In the genomic region with DNA sequence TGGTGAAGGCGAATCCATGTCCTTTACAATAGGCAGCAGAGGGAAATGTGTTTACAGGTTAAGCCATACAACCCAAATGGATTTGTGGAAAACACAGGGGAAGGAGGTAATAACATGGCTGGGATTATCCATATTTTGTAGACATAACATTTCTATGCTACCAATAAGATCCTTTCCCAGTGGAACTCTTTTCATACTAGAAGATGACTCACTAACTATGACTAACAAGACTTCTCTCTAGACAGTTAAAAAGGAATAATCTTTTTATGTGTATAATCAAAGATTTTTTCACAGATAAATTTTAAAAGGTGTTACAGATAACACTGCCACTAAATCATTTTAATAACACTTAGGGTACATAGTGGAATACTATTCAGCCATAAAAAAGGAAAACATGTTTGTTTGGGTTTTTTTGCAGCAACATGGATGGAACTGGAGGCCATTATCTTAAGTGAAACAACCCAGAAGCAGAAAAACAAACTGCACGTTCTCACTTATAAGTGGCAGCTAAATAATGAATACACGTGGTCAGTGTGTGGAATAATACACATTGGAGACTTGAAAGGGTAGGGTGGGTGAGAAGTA, we compare ENCODE assay signal across 2 cellular contexts.
TF ChIP-seq lines count a peak whose summit lies in the region.

No MANE protein-coding gene starts in this region.

TF ChIP-seq in IMR-90, 13 proteins besides CTCF, POLR2A, EP300 and RAD21:
- no peak for TF ChIP-seq CHD1 (IDR thresholded peaks at IDR 0.05; ENCODE audit: low read depth, low read length)
- 0 out of 2 replicates have a peak, but pooled peaks have one; percentile 35 for TF ChIP-seq FOS (IDR thresholded peaks at IDR 0.05; ENCODE audit: low read depth, low read length)
TF ChIP-seq in IMR-90: peak in this region for 1.

TF ChIP-seq in HepG2, 621 proteins besides CTCF, POLR2A, EP300 and RAD21:
- TF ChIP-seq, protein P1, sequence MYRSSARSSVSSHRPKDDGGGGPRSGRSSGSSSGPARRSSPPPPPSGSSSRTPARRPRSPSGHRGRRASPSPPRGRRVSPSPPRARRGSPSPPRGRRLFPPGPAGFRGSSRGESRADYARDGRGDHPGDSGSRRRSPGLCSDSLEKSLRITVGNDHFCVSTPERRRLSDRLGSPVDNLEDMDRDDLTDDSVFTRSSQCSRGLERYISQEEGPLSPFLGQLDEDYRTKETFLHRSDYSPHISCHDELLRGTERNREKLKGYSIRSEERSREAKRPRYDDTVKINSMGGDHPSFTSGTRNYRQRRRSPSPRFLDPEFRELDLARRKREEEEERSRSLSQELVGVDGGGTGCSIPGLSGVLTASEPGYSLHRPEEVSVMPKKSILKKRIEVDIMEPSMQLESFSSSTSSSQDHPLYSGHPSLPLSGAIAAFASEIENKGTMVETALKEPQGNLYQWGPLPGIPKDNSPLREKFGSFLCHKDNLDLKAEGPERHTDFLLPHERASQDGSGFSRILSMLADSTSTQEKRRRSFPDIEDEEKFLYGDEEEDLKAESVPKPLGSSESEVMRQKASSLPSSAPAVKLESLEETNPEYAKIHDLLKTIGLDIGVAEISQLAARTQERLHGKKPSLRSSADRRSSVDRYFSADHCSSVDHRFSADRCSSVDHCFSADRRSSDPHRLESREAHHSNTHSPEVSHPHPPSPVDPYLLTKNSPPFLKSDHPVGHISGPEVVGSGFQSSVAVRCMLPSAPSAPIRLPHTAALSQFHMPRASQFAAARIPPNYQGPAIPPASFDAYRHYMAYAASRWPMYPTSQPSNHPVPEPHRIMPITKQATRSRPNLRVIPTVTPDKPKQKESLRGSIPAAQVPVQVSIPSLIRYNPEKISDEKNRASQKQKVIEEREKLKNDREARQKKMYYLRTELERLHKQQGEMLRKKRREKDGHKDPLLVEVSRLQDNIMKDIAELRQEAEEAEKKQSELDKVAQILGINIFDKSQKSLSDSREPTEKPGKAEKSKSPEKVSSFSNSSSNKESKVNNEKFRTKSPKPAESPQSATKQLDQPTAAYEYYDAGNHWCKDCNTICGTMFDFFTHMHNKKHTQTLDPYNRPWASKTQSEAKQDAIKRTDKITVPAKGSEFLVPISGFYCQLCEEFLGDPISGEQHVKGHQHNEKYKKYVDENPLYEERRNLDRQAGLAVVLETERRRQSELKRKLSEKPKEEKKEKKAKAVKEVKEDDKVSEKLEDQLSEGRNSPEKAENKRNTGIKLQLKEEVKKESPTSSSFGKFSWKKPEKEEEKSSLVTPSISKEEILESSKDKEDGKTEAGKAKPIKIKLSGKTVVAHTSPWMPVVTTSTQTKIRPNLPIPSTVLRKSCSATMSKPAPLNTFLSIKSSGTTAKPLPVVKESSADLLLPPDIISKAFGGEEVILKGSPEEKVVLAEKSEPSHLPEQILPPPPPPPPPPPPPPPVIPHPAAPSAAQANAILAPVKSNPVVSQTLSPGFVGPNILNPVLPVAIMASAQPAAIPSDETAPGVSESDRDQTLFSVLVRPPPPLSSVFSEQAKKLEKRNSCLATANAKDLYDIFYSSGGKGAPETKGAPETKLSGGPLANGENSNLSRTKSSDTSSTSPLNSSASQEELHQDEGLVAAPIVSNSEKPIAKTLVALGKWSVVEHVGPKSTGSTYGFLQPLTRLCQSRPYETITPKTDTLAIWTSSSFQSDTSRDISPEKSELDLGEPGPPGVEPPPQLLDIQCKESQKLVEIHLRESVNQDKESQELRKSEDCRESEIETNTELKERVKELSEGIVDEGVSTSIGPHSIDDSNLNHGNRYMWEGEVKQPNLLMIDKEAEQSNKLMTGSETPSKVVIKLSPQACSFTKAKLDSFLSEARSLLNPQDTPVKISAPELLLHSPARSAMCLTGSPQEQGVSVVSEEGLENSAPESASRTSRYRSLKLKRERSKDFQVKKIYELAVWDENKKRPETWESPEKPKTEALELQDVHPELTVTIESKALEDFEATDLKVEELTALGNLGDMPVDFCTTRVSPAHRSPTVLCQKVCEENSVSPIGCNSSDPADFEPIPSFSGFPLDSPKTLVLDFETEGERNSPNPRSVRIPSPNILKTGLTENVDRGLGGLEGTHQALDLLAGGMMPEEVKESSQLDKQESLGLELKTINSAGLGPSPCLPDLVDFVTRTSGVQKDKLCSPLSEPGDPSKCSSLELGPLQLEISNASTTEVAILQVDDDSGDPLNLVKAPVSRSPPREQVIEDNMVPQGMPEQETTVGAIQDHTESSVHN (CRISPR knock-in tag; IDR thresholded peaks at IDR 0.05): no peak
- TF ChIP-seq ZMYM4 (CRISPR knock-in tag; IDR thresholded peaks at IDR 0.05) (no peak), ZNF256 (CRISPR knock-in tag; conservative IDR thresholded peaks at IDR 0.05) (no peak), PHB2 (IDR thresholded peaks at IDR 0.05; ENCODE audit: partially characterized antibody) (no peak), SMARCE1 (IDR thresholded peaks at IDR 0.05; ENCODE audit: borderline replicate concordance) (no peak), YEATS4 (CRISPR knock-in tag; IDR thresholded peaks at IDR 0.05; ENCODE audit: borderline replicate concordance) (no peak), ZNF446 (CRISPR knock-in tag; IDR thresholded peaks at IDR 0.05) (no peak), ZIK1 (CRISPR knock-in tag; IDR thresholded peaks at IDR 0.05; ENCODE audit: borderline replicate concordance, low read depth) (no peak)
- TF ChIP-seq, protein P2, sequence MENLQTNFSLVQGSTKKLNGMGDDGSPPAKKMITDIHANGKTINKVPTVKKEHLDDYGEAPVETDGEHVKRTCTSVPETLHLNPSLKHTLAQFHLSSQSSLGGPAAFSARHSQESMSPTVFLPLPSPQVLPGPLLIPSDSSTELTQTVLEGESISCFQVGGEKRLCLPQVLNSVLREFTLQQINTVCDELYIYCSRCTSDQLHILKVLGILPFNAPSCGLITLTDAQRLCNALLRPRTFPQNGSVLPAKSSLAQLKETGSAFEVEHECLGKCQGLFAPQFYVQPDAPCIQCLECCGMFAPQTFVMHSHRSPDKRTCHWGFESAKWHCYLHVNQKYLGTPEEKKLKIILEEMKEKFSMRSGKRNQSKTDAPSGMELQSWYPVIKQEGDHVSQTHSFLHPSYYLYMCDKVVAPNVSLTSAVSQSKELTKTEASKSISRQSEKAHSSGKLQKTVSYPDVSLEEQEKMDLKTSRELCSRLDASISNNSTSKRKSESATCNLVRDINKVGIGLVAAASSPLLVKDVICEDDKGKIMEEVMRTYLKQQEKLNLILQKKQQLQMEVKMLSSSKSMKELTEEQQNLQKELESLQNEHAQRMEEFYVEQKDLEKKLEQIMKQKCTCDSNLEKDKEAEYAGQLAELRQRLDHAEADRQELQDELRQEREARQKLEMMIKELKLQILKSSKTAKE (CRISPR knock-in tag; IDR thresholded peaks at IDR 0.05; ENCODE audit: borderline replicate concordance): no peak
